18 cellular contexts compared by ENCODE assay signal in the genomic region with DNA sequence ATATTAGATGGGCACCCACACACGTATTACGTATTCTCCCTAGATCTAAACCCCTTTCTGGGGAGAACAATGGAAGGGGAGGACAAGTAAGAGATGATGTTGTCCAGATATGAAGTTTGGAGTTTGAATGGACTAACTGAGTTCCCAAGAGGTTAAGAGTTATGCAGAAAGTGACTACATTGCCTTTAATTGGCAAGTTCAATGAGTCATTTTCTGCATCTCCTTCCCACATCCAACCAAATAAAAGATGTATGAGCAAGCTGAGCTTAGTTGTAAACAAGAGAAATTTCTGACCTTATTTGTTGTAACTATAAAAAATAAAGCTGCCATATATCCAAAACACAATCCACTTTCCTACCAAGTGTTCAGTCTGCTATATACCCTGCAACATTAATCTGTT. TPM values are rescaled to one million over a fixed set of nuclear protein-coding genes. Genes with fewer than 3 reads are reported as not detected.
DNase-seq lines count a peak whose midpoint lies in the region; ATAC-seq, FAIRE-seq and TF ChIP-seq lines count a peak whose summit lies in the region.
"Had no signal": no experiment of that assay in that cellular context is flagged by ENCODE, and none has a peak within 500 bp of the region (broad histone marks: within the 10 kb centered on the region; RNA-seq: fewer than 3 reads in every experiment).

No MANE protein-coding gene starts in this region.

- ATAC-seq in HG03039 (IDR thresholded peaks at IDR 0.05; ENCODE audit: unreplicated experiment), result no peak
- ATAC-seq: K562, Right ventricle myocardium inferior had no signal

- DNase-seq in GM04504 (ENCODE audit: low read depth) (peak; percentile 4), amniotic epithelial cell (ENCODE audit: low read depth) (peak; percentile 48), fibroblast of the aortic adventitia (ENCODE audit: low read depth) (peak; percentile 41), stromal cell of bone marrow (ENCODE audit: low read depth) (peak; percentile 41), GM10266 (ENCODE audit: extremely low spot score) (no peak), RCC 7860 (ENCODE audit: low spot score) (no peak)
- DNase-seq: C1 segment of cervical spinal cord, DMS 273 treated with DMSO at 0.1 percent for 48 hours, H9, NCI-H1048, NCI-H187, NCI-H446 treated with DMSO at 0.1 percent for 48 hours, NCI-H748 treated with DMSO at 0.1 percent for 48 hours had no signal

- no peak for FAIRE-seq in RCC 7860 (lab: Jason Lieb, UNC)
- FAIRE-seq: HTR-8/SVneo, K562 had no signal

- H3K4me3 ChIP-seq in fibroblast of the aortic adventitia (ENCODE audit: low read depth, low read length), result no peak overlapping the region
- H3K4me3 ChIP-seq: K562, SK-N-MC had no signal

- TF ChIP-seq CTCF in fibroblast of the aortic adventitia (IDR thresholded peaks at IDR 0.05; ENCODE audit: insufficient read depth, low read length) (no peak), GM10266 (IDR thresholded peaks at IDR 0.05; ENCODE audit: control insufficient read depth, insufficient read depth, low read depth, missing control alignments) (no peak)

RNA-seq across cellular contexts. Expression of a gene that starts 50.5 kb away (rescaled TPM):
- 7.0 and 10.1 TPM in 2 replicates for total RNA-seq in fibroblast of the aortic adventitia (ENCODE audit: low replicate concordance)

Comparison
In these comparisons a context has a peak if more than half of its experiments do, and no peak if none do; other contexts are left out.
1. DNase-seq: peak in GM04504 (single experiment), amniotic epithelial cell (single experiment), fibroblast of the aortic adventitia (single experiment) and stromal cell of bone marrow (single experiment); none in GM10266 (single experiment) and RCC 7860 (single experiment).